In genomic region chr10:4131407-4132215, GRCh38 we compare ENCODE assay signal across 8 cellular contexts.
DNase-seq lines count a peak whose midpoint lies in the region; ATAC-seq and TF ChIP-seq lines count a peak whose summit lies in the region.

No MANE protein-coding gene starts in this region.

- peaks cover 1 to 3% of the 10 kb centered on the region in 2 donors for H3K9me3 Mint-ChIP-seq in stimulated activated naive B cell treated with anti-CD40 and anti-IgM and Interleukin-4, amounts not matched to agents 10 μg/mL and 1 μg/mL and 100 μg/mL, for 72 hours

- peak overlapping the region; percentile 51 for H3K27ac ChIP-seq in DOHH2 (ENCODE audit: low read depth, low read length)
- H3K27ac ChIP-seq in prostate gland = no peak overlapping the region

- intact Hi-C loops in Right ventricle myocardium superior (cut with DNase I) (no loop called here), prostate gland (cut with DNase I) (no loop called here)

- no peak overlapping the region for H3K27ac Mint-ChIP-seq in stimulated activated naive B cell treated with anti-CD40 and anti-IgM and Interleukin-4, amounts not matched to agents 10 μg/mL and 1 μg/mL and 100 μg/mL, for 72 hours

- TF ChIP-seq CTCF in DOHH2 (IDR thresholded peaks at IDR 0.05; ENCODE audit: low read depth, low read length, poor library complexity, severe bottlenecking) = no peak
- TF ChIP-seq CTCF in prostate gland (IDR thresholded peaks at IDR 0.05) = no peak

- H3K4me1 Mint-ChIP-seq in stimulated activated naive B cell treated with anti-CD40 and anti-IgM and Interleukin-4, amounts not matched to agents 10 μg/mL and 1 μg/mL and 100 μg/mL, for 72 hours = peaks cover 26 to 41% of the 10 kb centered on the region in 2 donors

- H3K36me3 ChIP-seq in DOHH2 (ENCODE audit: control insufficient read depth, low read length) (no peaks in the 10 kb centered on the region), prostate gland (no peaks in the 10 kb centered on the region)

- peaks cover under 1 to 2% of the 10 kb centered on the region in 2 donors for H3K36me3 Mint-ChIP-seq in stimulated activated naive B cell treated with anti-CD40 and anti-IgM and Interleukin-4, amounts not matched to agents 10 μg/mL and 1 μg/mL and 100 μg/mL, for 72 hours

- no peak for TF ChIP-seq POLR2A in prostate gland (IDR thresholded peaks at IDR 0.05)

- H4K20me1 ChIP-seq in DOHH2 (ENCODE audit: control insufficient read depth, insufficient read depth, low read depth, low read length) = no peaks in the 10 kb centered on the region

- H3K27me3 Mint-ChIP-seq in stimulated activated naive B cell treated with anti-CD40 and anti-IgM and Interleukin-4, amounts not matched to agents 10 μg/mL and 1 μg/mL and 100 μg/mL, for 72 hours = no peaks in the 10 kb centered on the region

- H3K4me3 Mint-ChIP-seq in stimulated activated naive B cell treated with anti-CD40 and anti-IgM and Interleukin-4, amounts not matched to agents 10 μg/mL and 1 μg/mL and 100 μg/mL, for 72 hours = no peak overlapping the region

- peak; percentile 58 for ATAC-seq in GM21381 (IDR thresholded peaks at IDR 0.05; ENCODE audit: unreplicated experiment)
- ATAC-seq in HG03575 (IDR thresholded peaks at IDR 0.05; ENCODE audit: extremely low read depth, insufficient number of reproducible peaks, low FRiP score, unreplicated experiment) = peak; percentile 71
- ATAC-seq in Right ventricle myocardium superior (ENCODE audit: poor library complexity) = peak; percentile 85
- peak; percentile 71 to 77 for ATAC-seq in stimulated activated naive B cell treated with anti-CD40 and anti-IgM and Interleukin-4, amounts not matched to agents 10 μg/mL and 1 μg/mL and 100 μg/mL, for 72 hours (replicated peaks)

- H3K9me3 ChIP-seq in DOHH2 (ENCODE audit: control insufficient read depth, insufficient read depth, low read length) = no peaks in the 10 kb centered on the region
- H3K9me3 ChIP-seq in prostate gland = no peaks in the 10 kb centered on the region

- peaks cover 55% of the 10 kb centered on the region for H3K4me1 ChIP-seq in DOHH2 (ENCODE audit: control insufficient read depth, low read length)
- H3K4me1 ChIP-seq in prostate gland (replicated peaks) = no peaks in the 10 kb centered on the region

- peak; percentile 15 to 19 for DNase-seq in activated CD4-positive, alpha-beta T cell treated with anti-CD3 and anti-CD28 coated beads, Interleukin-2, amount 50 U/mL, for 4 hours
- DNase-seq in Right ventricle myocardium superior = no peak
- peak; percentile 45 for DNase-seq in stimulated activated naive B cell treated with anti-CD40 and anti-IgM and Interleukin-4, amounts not matched to agents 10 μg/mL and 1 μg/mL and 100 μg/mL, for 72 hours
- DNase-seq in prostate gland (ENCODE audit: low spot score) = no peak
- no peak for DNase-seq in occipital lobe (lab: John Stamatoyannopoulos, UW)

- 58% methylated on average over 5 of the region's 5 CpGs for WGBS in prostate gland

- 0 out of 2 replicates have a peak, but pooled peaks cover 4% of the 10 kb centered on the region for H3F3A ChIP-seq in DOHH2 (ENCODE audit: control insufficient read depth, insufficient read depth)

- H3K27me3 ChIP-seq in DOHH2 (ENCODE audit: control insufficient read depth, low read length) (no peaks in the 10 kb centered on the region; the same call in 1 of the 2 replicates), prostate gland (replicated peaks; ENCODE audit: insufficient read depth) (no peaks in the 10 kb centered on the region)

- no peaks in the 10 kb centered on the region for H3K9me2 ChIP-seq in DOHH2 (replicated peaks; ENCODE audit: control insufficient read depth, low read length)

- H3K4me2 ChIP-seq in DOHH2 (ENCODE audit: low read length) = peak overlapping the region; percentile 48

- H3K4me3 ChIP-seq in DOHH2 (ENCODE audit: low read length) (peak overlapping the region; percentile 41), prostate gland (no peak overlapping the region)

- no peaks in the 10 kb centered on the region for H3K79me2 ChIP-seq in DOHH2 (ENCODE audit: control insufficient read depth, low read length)

Comparison
In these comparisons a context has a peak if more than half of its experiments do, and no peak if none do; other contexts are left out.
1. DNase-seq: peak in activated CD4-positive, alpha-beta T cell treated with anti-CD3 and anti-CD28 coated beads, Interleukin-2, amount 50 U/mL, for 4 hours (2 of 2) and stimulated activated naive B cell treated with anti-CD40 and anti-IgM and Interleukin-4, amounts not matched to agents 10 μg/mL and 1 μg/mL and 100 μg/mL, for 72 hours (single experiment); none in Right ventricle myocardium superior (single experiment), prostate gland (single experiment) and occipital lobe (single experiment).
2. Peak in every context shown above with its lines, with median percentiles within 50 percentile points of each other: ATAC-seq.